ENCODE assay signal across 2 cellular contexts in the genomic region with DNA sequence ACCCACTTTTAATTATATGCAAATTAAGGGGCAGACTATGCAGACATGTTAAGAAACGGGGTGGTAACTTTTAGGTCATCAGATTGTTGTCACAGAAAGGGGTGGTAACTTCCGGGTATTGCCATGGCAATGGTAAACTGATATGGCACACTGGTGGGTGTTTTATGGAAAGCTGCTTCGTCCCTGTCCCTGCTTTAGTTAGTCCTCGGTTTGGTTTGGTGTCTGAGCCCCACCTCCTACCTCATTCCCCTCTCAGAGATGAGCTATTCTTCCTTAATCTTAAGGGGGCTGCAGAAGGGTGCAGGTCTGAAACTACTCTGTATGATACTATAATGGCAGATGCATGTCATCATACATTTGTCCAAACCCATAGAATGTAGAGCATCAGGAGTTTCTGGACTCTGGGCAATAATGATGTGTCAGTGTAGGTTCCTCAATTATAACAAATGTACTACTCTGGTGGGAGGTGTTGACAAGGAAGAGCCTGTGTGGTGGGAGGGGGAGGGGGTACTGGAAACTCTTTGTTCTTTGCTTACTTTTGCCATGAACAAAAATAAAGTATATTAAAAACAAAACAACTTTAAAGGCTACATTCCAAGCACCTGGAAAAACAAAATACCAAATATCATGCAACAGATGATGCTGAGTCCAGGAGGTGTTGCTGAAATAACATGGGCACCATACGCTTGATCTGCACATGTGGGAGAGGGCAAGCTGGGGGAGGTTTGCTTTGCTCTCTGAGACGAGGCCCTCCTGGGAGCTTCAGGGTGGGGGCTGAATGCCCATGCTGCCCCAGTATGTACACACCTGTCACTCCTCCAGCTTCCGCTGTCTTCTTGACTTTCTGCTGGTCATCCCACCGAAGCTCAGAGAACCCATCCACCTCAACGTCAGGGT.
A peak's percentile ranks its signal among the peaks of the same experiment; 100 is the strongest.
TF ChIP-seq lines count a peak whose summit lies in the region.

No MANE protein-coding gene starts in this region.

TF ChIP-seq in GM23338, 12 proteins besides CTCF, POLR2A, EP300 and RAD21 (continues in another document):
- TF ChIP-seq EZH2phosphoT487 (IDR thresholded peaks at IDR 0.05; ENCODE audit: unreplicated experiment): no peak
- no peak for TF ChIP-seq EZH2 (IDR thresholded peaks at IDR 0.05; ENCODE audit: low read depth, unreplicated experiment)
- no peak for TF ChIP-seq STAT1 (IDR thresholded peaks at IDR 0.05; ENCODE audit: unreplicated experiment)
- TF ChIP-seq, protein P1, sequence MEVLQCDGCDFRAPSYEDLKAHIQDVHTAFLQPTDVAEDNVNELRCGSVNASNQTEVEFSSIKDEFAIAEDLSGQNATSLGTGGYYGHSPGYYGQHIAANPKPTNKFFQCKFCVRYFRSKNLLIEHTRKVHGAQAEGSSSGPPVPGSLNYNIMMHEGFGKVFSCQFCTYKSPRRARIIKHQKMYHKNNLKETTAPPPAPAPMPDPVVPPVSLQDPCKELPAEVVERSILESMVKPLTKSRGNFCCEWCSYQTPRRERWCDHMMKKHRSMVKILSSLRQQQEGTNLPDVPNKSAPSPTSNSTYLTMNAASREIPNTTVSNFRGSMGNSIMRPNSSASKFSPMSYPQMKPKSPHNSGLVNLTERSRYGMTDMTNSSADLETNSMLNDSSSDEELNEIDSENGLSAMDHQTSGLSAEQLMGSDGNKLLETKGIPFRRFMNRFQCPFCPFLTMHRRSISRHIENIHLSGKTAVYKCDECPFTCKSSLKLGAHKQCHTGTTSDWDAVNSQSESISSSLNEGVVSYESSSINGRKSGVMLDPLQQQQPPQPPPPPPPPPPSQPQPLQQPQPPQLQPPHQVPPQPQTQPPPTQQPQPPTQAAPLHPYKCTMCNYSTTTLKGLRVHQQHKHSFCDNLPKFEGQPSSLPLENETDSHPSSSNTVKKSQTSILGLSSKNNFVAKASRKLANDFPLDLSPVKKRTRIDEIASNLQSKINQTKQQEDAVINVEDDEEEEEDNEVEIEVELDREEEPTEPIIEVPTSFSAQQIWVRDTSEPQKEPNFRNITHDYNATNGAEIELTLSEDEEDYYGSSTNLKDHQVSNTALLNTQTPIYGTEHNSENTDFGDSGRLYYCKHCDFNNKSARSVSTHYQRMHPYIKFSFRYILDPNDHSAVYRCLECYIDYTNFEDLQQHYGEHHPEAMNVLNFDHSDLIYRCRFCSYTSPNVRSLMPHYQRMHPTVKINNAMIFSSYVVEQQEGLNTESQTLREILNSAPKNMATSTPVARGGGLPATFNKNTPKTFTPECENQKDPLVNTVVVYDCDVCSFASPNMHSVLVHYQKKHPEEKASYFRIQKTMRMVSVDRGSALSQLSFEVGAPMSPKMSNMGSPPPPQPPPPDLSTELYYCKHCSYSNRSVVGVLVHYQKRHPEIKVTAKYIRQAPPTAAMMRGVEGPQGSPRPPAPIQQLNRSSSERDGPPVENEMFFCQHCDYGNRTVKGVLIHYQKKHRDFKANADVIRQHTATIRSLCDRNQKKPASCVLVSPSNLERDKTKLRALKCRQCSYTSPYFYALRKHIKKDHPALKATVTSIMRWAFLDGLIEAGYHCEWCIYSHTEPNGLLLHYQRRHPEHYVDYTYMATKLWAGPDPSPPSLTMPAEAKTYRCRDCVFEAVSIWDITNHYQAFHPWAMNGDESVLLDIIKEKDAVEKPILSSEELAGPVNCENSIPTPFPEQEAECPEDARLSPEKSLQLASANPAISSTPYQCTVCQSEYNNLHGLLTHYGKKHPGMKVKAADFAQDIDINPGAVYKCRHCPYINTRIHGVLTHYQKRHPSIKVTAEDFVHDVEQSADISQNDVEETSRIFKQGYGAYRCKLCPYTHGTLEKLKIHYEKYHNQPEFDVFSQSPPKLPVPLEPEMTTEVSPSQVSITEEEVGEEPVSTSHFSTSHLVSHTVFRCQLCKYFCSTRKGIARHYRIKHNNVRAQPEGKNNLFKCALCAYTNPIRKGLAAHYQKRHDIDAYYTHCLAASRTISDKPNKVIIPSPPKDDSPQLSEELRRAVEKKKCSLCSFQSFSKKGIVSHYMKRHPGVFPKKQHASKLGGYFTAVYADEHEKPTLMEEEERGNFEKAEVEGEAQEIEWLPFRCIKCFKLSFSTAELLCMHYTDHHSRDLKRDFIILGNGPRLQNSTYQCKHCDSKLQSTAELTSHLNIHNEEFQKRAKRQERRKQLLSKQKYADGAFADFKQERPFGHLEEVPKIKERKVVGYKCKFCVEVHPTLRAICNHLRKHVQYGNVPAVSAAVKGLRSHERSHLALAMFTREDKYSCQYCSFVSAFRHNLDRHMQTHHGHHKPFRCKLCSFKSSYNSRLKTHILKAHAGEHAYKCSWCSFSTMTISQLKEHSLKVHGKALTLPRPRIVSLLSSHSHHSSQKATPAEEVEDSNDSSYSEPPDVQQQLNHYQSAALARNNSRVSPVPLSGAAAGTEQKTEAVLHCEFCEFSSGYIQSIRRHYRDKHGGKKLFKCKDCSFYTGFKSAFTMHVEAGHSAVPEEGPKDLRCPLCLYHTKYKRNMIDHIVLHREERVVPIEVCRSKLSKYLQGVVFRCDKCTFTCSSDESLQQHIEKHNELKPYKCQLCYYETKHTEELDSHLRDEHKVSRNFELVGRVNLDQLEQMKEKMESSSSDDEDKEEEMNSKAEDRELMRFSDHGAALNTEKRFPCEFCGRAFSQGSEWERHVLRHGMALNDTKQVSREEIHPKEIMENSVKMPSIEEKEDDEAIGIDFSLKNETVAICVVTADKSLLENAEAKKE (CRISPR knock-in tag; IDR thresholded peaks at IDR 0.05): no peak
- no peak for TF ChIP-seq CREB1 (CRISPR knock-in tag; IDR thresholded peaks at IDR 0.05; ENCODE audit: low read depth)
- TF ChIP-seq, protein P2, sequence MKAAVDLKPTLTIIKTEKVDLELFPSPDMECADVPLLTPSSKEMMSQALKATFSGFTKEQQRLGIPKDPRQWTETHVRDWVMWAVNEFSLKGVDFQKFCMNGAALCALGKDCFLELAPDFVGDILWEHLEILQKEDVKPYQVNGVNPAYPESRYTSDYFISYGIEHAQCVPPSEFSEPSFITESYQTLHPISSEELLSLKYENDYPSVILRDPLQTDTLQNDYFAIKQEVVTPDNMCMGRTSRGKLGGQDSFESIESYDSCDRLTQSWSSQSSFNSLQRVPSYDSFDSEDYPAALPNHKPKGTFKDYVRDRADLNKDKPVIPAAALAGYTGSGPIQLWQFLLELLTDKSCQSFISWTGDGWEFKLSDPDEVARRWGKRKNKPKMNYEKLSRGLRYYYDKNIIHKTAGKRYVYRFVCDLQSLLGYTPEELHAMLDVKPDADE (IDR thresholded peaks at IDR 0.05): no peak
- TF ChIP-seq ZNF331 (CRISPR knock-in tag; IDR thresholded peaks at IDR 0.05; ENCODE audit: low read depth): no peak
- TF ChIP-seq NANOG (IDR thresholded peaks at IDR 0.05; ENCODE audit: borderline replicate concordance): no peak
- no peak for TF ChIP-seq JUNB (IDR thresholded peaks at IDR 0.05; ENCODE audit: unreplicated experiment)

TF ChIP-seq in K562, 482 proteins besides CTCF, POLR2A, EP300 and RAD21:
- TF ChIP-seq ZNF589 (CRISPR knock-in tag; IDR thresholded peaks at IDR 0.05; ENCODE audit: low read depth) (no peak), MCM7 (IDR thresholded peaks at IDR 0.05) (no peak), CREBBP (IDR thresholded peaks at IDR 0.05; ENCODE audit: low read depth, low read length) (no peak), PHF21A (IDR thresholded peaks at IDR 0.05; ENCODE audit: borderline replicate concordance, low read depth) (no peak), STAT5B (CRISPR knock-in tag; IDR thresholded peaks at IDR 0.05) (no peak), GATAD2B (IDR thresholded peaks at IDR 0.05; ENCODE audit: borderline replicate concordance) (no peak), RFX1 (IDR thresholded peaks at IDR 0.05) (peak; percentile 81; the same call in 1 of the 2 replicates), MAFF (IDR thresholded peaks at IDR 0.05; ENCODE audit: low read length) (no peak), ZNF644 (tag; IDR thresholded peaks at IDR 0.05; ENCODE audit: low read depth) (no peak), NR2F6 (CRISPR knock-in tag; IDR thresholded peaks at IDR 0.05) (no peak), KDM4B (IDR thresholded peaks at IDR 0.05; ENCODE audit: borderline replicate concordance in 2 of 2, low read depth in 1 of 2) (no peak), RBM22 (IDR thresholded peaks at IDR 0.05; ENCODE audit: low read depth, low read length, poor library complexity, severe bottlenecking) (no peak), TOE1 (IDR thresholded peaks at IDR 0.05; ENCODE audit: borderline replicate concordance) (no peak), TOE1 (CRISPR knock-in tag; IDR thresholded peaks at IDR 0.05; ENCODE audit: borderline replicate concordance, low read depth) (no peak), GABPB2 (CRISPR knock-in tag; conservative IDR thresholded peaks at IDR 0.05) (no peak)
- TF ChIP-seq, protein P3, sequence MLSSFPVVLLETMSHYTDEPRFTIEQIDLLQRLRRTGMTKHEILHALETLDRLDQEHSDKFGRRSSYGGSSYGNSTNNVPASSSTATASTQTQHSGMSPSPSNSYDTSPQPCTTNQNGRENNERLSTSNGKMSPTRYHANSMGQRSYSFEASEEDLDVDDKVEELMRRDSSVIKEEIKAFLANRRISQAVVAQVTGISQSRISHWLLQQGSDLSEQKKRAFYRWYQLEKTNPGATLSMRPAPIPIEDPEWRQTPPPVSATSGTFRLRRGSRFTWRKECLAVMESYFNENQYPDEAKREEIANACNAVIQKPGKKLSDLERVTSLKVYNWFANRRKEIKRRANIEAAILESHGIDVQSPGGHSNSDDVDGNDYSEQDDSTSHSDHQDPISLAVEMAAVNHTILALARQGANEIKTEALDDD (IDR thresholded peaks at IDR 0.05): peak; percentile 28; the same call in 1 of the 2 replicates
- TF ChIP-seq, protein P4, sequence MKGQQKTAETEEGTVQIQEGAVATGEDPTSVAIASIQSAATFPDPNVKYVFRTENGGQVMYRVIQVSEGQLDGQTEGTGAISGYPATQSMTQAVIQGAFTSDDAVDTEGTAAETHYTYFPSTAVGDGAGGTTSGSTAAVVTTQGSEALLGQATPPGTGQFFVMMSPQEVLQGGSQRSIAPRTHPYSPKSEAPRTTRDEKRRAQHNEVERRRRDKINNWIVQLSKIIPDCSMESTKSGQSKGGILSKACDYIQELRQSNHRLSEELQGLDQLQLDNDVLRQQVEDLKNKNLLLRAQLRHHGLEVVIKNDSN (CRISPR knock-in tag; IDR thresholded peaks at IDR 0.05): no peak
- TF ChIP-seq, protein P5, sequence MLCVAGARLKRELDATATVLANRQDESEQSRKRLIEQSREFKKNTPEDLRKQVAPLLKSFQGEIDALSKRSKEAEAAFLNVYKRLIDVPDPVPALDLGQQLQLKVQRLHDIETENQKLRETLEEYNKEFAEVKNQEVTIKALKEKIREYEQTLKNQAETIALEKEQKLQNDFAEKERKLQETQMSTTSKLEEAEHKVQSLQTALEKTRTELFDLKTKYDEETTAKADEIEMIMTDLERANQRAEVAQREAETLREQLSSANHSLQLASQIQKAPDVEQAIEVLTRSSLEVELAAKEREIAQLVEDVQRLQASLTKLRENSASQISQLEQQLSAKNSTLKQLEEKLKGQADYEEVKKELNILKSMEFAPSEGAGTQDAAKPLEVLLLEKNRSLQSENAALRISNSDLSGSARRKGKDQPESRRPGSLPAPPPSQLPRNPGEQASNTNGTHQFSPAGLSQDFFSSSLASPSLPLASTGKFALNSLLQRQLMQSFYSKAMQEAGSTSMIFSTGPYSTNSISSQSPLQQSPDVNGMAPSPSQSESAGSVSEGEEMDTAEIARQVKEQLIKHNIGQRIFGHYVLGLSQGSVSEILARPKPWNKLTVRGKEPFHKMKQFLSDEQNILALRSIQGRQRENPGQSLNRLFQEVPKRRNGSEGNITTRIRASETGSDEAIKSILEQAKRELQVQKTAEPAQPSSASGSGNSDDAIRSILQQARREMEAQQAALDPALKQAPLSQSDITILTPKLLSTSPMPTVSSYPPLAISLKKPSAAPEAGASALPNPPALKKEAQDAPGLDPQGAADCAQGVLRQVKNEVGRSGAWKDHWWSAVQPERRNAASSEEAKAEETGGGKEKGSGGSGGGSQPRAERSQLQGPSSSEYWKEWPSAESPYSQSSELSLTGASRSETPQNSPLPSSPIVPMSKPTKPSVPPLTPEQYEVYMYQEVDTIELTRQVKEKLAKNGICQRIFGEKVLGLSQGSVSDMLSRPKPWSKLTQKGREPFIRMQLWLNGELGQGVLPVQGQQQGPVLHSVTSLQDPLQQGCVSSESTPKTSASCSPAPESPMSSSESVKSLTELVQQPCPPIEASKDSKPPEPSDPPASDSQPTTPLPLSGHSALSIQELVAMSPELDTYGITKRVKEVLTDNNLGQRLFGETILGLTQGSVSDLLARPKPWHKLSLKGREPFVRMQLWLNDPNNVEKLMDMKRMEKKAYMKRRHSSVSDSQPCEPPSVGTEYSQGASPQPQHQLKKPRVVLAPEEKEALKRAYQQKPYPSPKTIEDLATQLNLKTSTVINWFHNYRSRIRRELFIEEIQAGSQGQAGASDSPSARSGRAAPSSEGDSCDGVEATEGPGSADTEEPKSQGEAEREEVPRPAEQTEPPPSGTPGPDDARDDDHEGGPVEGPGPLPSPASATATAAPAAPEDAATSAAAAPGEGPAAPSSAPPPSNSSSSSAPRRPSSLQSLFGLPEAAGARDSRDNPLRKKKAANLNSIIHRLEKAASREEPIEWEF (CRISPR knock-in tag; IDR thresholded peaks at IDR 0.05): no peak
